Comparison of ENCODE assay signal across 8 cellular contexts in the genomic region with DNA sequence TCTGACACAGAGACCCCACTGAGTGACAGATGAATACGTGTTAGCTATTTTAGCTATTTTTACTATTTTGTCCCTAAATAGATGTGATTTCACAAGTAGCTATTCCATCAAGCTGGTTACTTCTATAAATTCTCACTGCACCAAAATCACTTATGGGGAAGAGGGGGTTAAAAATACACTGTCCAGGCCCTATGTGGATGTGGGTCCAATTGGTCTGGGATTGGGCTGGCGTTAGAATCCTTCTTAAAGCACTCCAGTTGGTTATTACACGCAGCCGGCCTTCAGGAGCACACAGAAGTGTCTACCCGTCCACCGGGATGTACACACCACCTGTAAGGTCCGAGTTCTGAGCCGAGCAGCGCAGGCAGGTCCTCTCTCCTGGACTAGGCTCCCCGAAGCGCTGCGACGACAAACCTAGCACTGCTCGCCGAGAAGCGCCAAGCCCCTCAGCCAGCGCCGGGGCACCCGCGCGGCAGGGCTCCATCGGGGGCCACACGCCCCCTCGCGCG.
DNase-seq lines count a peak whose midpoint lies in the region; ATAC-seq and TF ChIP-seq lines count a peak whose summit lies in the region.

No MANE protein-coding gene starts in this region.

- ATAC-seq in RWPE2 (ENCODE audit: low read depth) = no peak

- H3K4me3 ChIP-seq in RWPE2 (ENCODE audit: severe bottlenecking) (peak overlapping the region; percentile 52), esophagus (ENCODE audit: low read depth in 1 of 2, low read length in 2 of 2) (peak overlapping the region; percentile 57 to 61), neutrophil (ENCODE audit: low read depth in 1 of 2, low read length in 1 of 2) (peak overlapping the region; percentile 61 to 68)

- H3K9me3 ChIP-seq in RWPE2 (ENCODE audit: severe bottlenecking) = no peaks in the 10 kb centered on the region
- H3K9me3 ChIP-seq in esophagus (ENCODE audit: control insufficient read depth in 2 of 2, insufficient read depth in 1 of 2, low read depth in 1 of 2, low read length in 1 of 2) = no peaks in the 10 kb centered on the region
- H3K9me3 ChIP-seq in neutrophil = no peaks in the 10 kb centered on the region

- no peak for TF ChIP-seq CTCF in RWPE2 (IDR thresholded peaks at IDR 0.05; ENCODE audit: poor library complexity, severe bottlenecking)
- TF ChIP-seq CTCF in neutrophil (IDR thresholded peaks at IDR 0.05) = no peak
- no peak for TF ChIP-seq CTCF in GM13976 (IDR thresholded peaks at IDR 0.05; ENCODE audit: borderline replicate concordance, control extremely low read depth, extremely low read depth, insufficient read depth, missing control alignments)
- no peak for TF ChIP-seq CTCF in GM10266 (IDR thresholded peaks at IDR 0.05; ENCODE audit: control insufficient read depth, insufficient read depth, low read depth, missing control alignments)

- H3K27me3 ChIP-seq in RWPE2 (ENCODE audit: insufficient read depth, poor library complexity, severe bottlenecking) (no peaks in the 10 kb centered on the region), esophagus (ENCODE audit: control insufficient read depth in 1 of 2, insufficient read depth in 2 of 2, low read length in 2 of 2) (no peaks in the 10 kb centered on the region), neutrophil (no peaks in the 10 kb centered on the region)

- H3K27ac ChIP-seq in RWPE2 (ENCODE audit: poor library complexity, severe bottlenecking) (no peak overlapping the region), esophagus (ENCODE audit: low read depth in 2 of 2, low read length in 1 of 2) (peak overlapping the region; percentile 92 to 94), neutrophil (peak overlapping the region; percentile 99)

- H3K27ac Mint-ChIP-seq in activated naive CD4-positive, alpha-beta T cell treated with anti-CD3 and anti-CD28 coated beads, Interleukin-2, amount 50 U/mL, for 24 hours = peak overlapping the region; percentile 78

- H3K36me3 Mint-ChIP-seq in activated naive CD4-positive, alpha-beta T cell treated with anti-CD3 and anti-CD28 coated beads, Interleukin-2, amount 50 U/mL, for 24 hours = peaks cover 12% of the 10 kb centered on the region

- 3 to 5% methylated on average over 25 to 26 of the region's 26 CpGs for WGBS in esophagus, 2 donors

- H3K27me3 Mint-ChIP-seq in activated naive CD4-positive, alpha-beta T cell treated with anti-CD3 and anti-CD28 coated beads, Interleukin-2, amount 50 U/mL, for 24 hours = no peaks in the 10 kb centered on the region

- H3K36me3 ChIP-seq in RWPE2 (ENCODE audit: low read depth) (peaks cover 6% of the 10 kb centered on the region; the same call in 1 of the 2 replicates), esophagus (ENCODE audit: control insufficient read depth in 2 of 2, insufficient read depth in 2 of 2, low read length in 1 of 2) (no peaks in the 10 kb centered on the region), neutrophil (peaks cover 46% of the 10 kb centered on the region)

- peaks cover 67% of the 10 kb centered on the region for H3K4me1 Mint-ChIP-seq in activated naive CD4-positive, alpha-beta T cell treated with anti-CD3 and anti-CD28 coated beads, Interleukin-2, amount 50 U/mL, for 24 hours

- peak overlapping the region; percentile 81 for H3K4me3 Mint-ChIP-seq in activated naive CD4-positive, alpha-beta T cell treated with anti-CD3 and anti-CD28 coated beads, Interleukin-2, amount 50 U/mL, for 24 hours

- H3K4me1 ChIP-seq in RWPE2 (ENCODE audit: insufficient read depth, poor library complexity, severe bottlenecking) (peaks cover 11% of the 10 kb centered on the region), esophagus (ENCODE audit: control insufficient read depth in 2 of 2, insufficient read depth in 2 of 2, low read length in 1 of 2) (peaks cover 2 to 4% of the 10 kb centered on the region in 2 donors), neutrophil (ENCODE audit: control insufficient read depth in 1 of 2, insufficient read depth in 1 of 2, low read depth in 1 of 2, low read length in 1 of 2) (peaks cover 33 to 37% of the 10 kb centered on the region in 2 experiments)

- DNase-seq in activated naive CD4-positive, alpha-beta T cell treated with anti-CD3 and anti-CD28 coated beads, Interleukin-2, amount 50 U/mL, for 16 hours = no peak
- DNase-seq in RWPE2 (ENCODE audit: low spot score) (no peak), GM13976 (ENCODE audit: low spot score) (no peak), GM10266 (ENCODE audit: extremely low spot score) (no peak), dermis blood vessel endothelial cell (no peak)

- in situ Hi-C loops in GM13976 (cut with MboI; ENCODE audit: low sequenced_read_pairs, unreplicated experiment) = no loop called here

- H3K9me3 Mint-ChIP-seq in activated naive CD4-positive, alpha-beta T cell treated with anti-CD3 and anti-CD28 coated beads, Interleukin-2, amount 50 U/mL, for 24 hours = no peaks in the 10 kb centered on the region
